ENCODE assay signal across 17 cellular contexts in genomic region chr15:78301813-78302212, GRCh38. TPM values are rescaled to one million over a fixed set of nuclear protein-coding genes. Genes with fewer than 3 reads are reported as not detected.
A peak's percentile ranks its signal among the peaks of the same experiment; 100 is the strongest.
DNase-seq lines count a peak whose midpoint lies in the region; ATAC-seq and TF ChIP-seq lines count a peak whose summit lies in the region.
"Had no signal": no experiment of that assay in that cellular context is flagged by ENCODE, and none has a peak within 500 bp of the region (broad histone marks: within the 10 kb centered on the region; RNA-seq: fewer than 3 reads in every experiment).

No MANE protein-coding gene starts in this region.

- BruUV-seq in Calu3 (replicated peaks; lab: Mats Ljungman, UMichigan) = no TSS peak

- peaks cover 21% of the 10 kb centered on the region for H3K36me3 Mint-ChIP-seq in Calu3 (ENCODE audit: insufficient read depth, unreplicated experiment)
- peaks cover 5% of the 10 kb centered on the region for H3K36me3 Mint-ChIP-seq in activated T-helper 17 cell treated with anti-CD3 and anti-CD28 coated beads, Interleukin-2, amount 50 U/mL, for 72 hours (ENCODE audit: low read depth)
- no peaks in the 10 kb centered on the region for H3K36me3 Mint-ChIP-seq in nephron (ENCODE audit: low read depth)
- H3K36me3 Mint-ChIP-seq: activated naive CD8-positive, alpha-beta T cell; immature natural killer cell had no signal

- H3K27me3 ChIP-seq in left lung = peaks cover 0 to 23% of the 10 kb centered on the region in 2 donors

- CTCF ChIA-PET in Calu3 (lab: Charles Lee) = no interaction called here

- DNase-seq in Calu3 = peak; percentile 30
- peak; percentile 94 for DNase-seq in MV-4-11 (lab: John Stamatoyannopoulos, UW)
- no peak for DNase-seq in left lung
- DNase-seq in NCI-H82 treated with DMSO at 0.1 percent for 48 hours (lab: John Stamatoyannopoulos, UW; ENCODE audit: unreplicated experiment) = no peak
- no peak for DNase-seq in NCI-H748 (lab: John Stamatoyannopoulos, UW; ENCODE audit: unreplicated experiment)
- DNase-seq: cortex of kidney; immature natural killer cell; KG1; NCI-H2029; stimulated activated CD4-positive, alpha-beta T cell treated with anti-CD3 and anti-CD28 coated beads, Interleukin-4, amount 100 ng/mL, for 24 hours; stomach; T1000 had no signal

- no peak for ATAC-seq in activated T-helper 17 cell treated with anti-CD3 and anti-CD28 coated beads, Interleukin-2, amount 50 U/mL, for 72 hours (replicated peaks)
- ATAC-seq in HG03039 (IDR thresholded peaks at IDR 0.05; ENCODE audit: unreplicated experiment) (no peak), left lung (no peak)

- H3K4me1 ChIP-seq in left lung = peaks cover 5 to 30% of the 10 kb centered on the region in 2 donors

- peaks cover 47% of the 10 kb centered on the region for H3K4me1 Mint-ChIP-seq in Calu3 (ENCODE audit: low read depth, unreplicated experiment)
- peaks cover 4% of the 10 kb centered on the region for H3K4me1 Mint-ChIP-seq in activated T-helper 17 cell treated with anti-CD3 and anti-CD28 coated beads, Interleukin-2, amount 50 U/mL, for 72 hours
- H3K4me1 Mint-ChIP-seq in nephron = peaks cover 22% of the 10 kb centered on the region

- H3K9me3 Mint-ChIP-seq in Calu3 (ENCODE audit: low read depth, unreplicated experiment) = no peaks in the 10 kb centered on the region
- no peaks in the 10 kb centered on the region for H3K9me3 Mint-ChIP-seq in activated T-helper 17 cell treated with anti-CD3 and anti-CD28 coated beads, Interleukin-2, amount 50 U/mL, for 72 hours
- no peaks in the 10 kb centered on the region for H3K9me3 Mint-ChIP-seq in nephron
- H3K9me3 Mint-ChIP-seq: immature natural killer cell had no signal

- H3K4me3 Mint-ChIP-seq in Calu3 (ENCODE audit: low read depth, unreplicated experiment) (peak overlapping the region; percentile 30), nephron (peak overlapping the region; percentile 61 to 82 (median 69))
- peak overlapping the region; percentile 31 for H3K4me3 Mint-ChIP-seq in activated T-helper 17 cell treated with anti-CD3 and anti-CD28 coated beads, Interleukin-2, amount 50 U/mL, for 72 hours

- H3K36me3 ChIP-seq in left lung = no peaks in the 10 kb centered on the region
- H3K36me3 ChIP-seq: stomach had no signal

- TF ChIP-seq CTCF in Calu3 (IDR thresholded peaks at IDR 0.05; ENCODE audit: unreplicated experiment) (no peak), nephron (IDR thresholded peaks at IDR 0.05; ENCODE audit: unreplicated experiment in 3 of 3) (no peak), left lung (IDR thresholded peaks at IDR 0.05) (no peak)

- no peak overlapping the region for H3K4me3 ChIP-seq in left lung
- H3K4me3 ChIP-seq: stomach had no signal

- no peaks in the 10 kb centered on the region for H3K9me3 ChIP-seq in left lung
- H3K9me3 ChIP-seq: stomach had no signal

- peak overlapping the region; percentile 81 for H3K27ac Mint-ChIP-seq in Calu3 (ENCODE audit: unreplicated experiment)
- no peak overlapping the region for H3K27ac Mint-ChIP-seq in activated T-helper 17 cell treated with anti-CD3 and anti-CD28 coated beads, Interleukin-2, amount 50 U/mL, for 72 hours
- peak overlapping the region in 1 of 3 experiments; percentile 31 for H3K27ac Mint-ChIP-seq in nephron

- intact Hi-C loops in Calu3 (cut with micrococcal nuclease; ENCODE audit: unreplicated experiment) (no loop called here), left lung (cut with DNase I) (no loop called here)

- H3K27me3 Mint-ChIP-seq in Calu3 (ENCODE audit: unreplicated experiment) = no peaks in the 10 kb centered on the region
- no peaks in the 10 kb centered on the region for H3K27me3 Mint-ChIP-seq in activated T-helper 17 cell treated with anti-CD3 and anti-CD28 coated beads, Interleukin-2, amount 50 U/mL, for 72 hours
- peaks cover 21% of the 10 kb centered on the region for H3K27me3 Mint-ChIP-seq in nephron (ENCODE audit: low read depth)

- no peak overlapping the region for H3K27ac ChIP-seq in left lung
- H3K27ac ChIP-seq: stomach had no signal

RNA-seq across cellular contexts. Expression of gene SKIC8, which starts 2.4 kb away (rescaled TPM):
- total RNA-seq in Calu3 (2022) = 67.8 and 72.8 TPM in 2 replicates
- 10 to 100 TPM; 33.7 to 54.7 TPM for total RNA-seq in activated T-helper 17 cell treated with anti-CD3 and anti-CD28 coated beads, Interleukin-2, amount 50 U/mL, for 72 hours
- total RNA-seq in left lung = 10 to 100 TPM; 36.1 to 42.2 TPM

RNA-seq across cellular contexts. Expression of gene DNAJA4, which starts 37.5 kb away (rescaled TPM):
- total RNA-seq in Calu3 (2022) = 52.1 and 53.6 TPM in 2 replicates
- 10 to 100 TPM; 30.2 to 49.9 TPM for total RNA-seq in activated T-helper 17 cell treated with anti-CD3 and anti-CD28 coated beads, Interleukin-2, amount 50 U/mL, for 72 hours
- total RNA-seq in left lung = 10 to 100 TPM; 17.2 to 22.3 TPM

RNA-seq across cellular contexts. Expression of gene CRABP1, which starts 38.3 kb away (rescaled TPM):
- total RNA-seq in Calu3 (2022) = 0.51 TPM in 1 of 2 replicates, not detected in the other
- not detected for total RNA-seq in activated T-helper 17 cell treated with anti-CD3 and anti-CD28 coated beads, Interleukin-2, amount 50 U/mL, for 72 hours
- total RNA-seq in left lung = not detected
- total RNA-seq: activated CD8-positive, alpha-beta memory T cell treated with anti-CD3 and anti-CD28 coated beads for 36 hours had no signal

Comparison
In these comparisons a context has a peak if more than half of its experiments do, and no peak if none do; other contexts are left out.
1. DNase-seq: peak in Calu3 (single experiment) and MV-4-11 (single experiment); none in left lung (0 of 2), NCI-H82 treated with DMSO at 0.1 percent for 48 hours (single experiment) and NCI-H748 (single experiment).
2. Peak in every context shown above with its lines, with median percentiles within 50 percentile points of each other: H3K4me3 Mint-ChIP-seq.